In genomic region chr7:92421676-92422435, GRCh38 we compare ENCODE assay signal across 13 cellular contexts. TPM values are rescaled to one million over a fixed set of nuclear protein-coding genes. Genes with fewer than 3 reads are reported as not detected.
A peak's percentile ranks its signal among the peaks of the same experiment; 100 is the strongest.
DNase-seq lines count a peak whose midpoint lies in the region; ATAC-seq and TF ChIP-seq lines count a peak whose summit lies in the region.
"Had no signal": no experiment of that assay in that cellular context is flagged by ENCODE, and none has a peak within 500 bp of the region (broad histone marks: within the 10 kb centered on the region; RNA-seq: fewer than 3 reads in every experiment).

No MANE protein-coding gene starts in this region.

- no peaks in the 10 kb centered on the region for H3K27me3 Mint-ChIP-seq in type B pancreatic cell

- TF ChIP-seq POLR2A in heart left ventricle (IDR thresholded peaks at IDR 0.05) (no peak), esophagus muscularis mucosa (IDR thresholded peaks at IDR 0.05; ENCODE audit: low read depth) (no peak)

- H3K9me3 ChIP-seq in cardiac muscle cell (ENCODE audit: low read depth) (no peaks in the 10 kb centered on the region), heart left ventricle (no peaks in the 10 kb centered on the region), adipocyte (ENCODE audit: control insufficient read depth, low read length) (no peaks in the 10 kb centered on the region), esophagus muscularis mucosa (no peaks in the 10 kb centered on the region)

- no peaks in the 10 kb centered on the region for H3K9me3 Mint-ChIP-seq in type B pancreatic cell
- H3K9me3 Mint-ChIP-seq: endodermal cell, HFFc6 had no signal

- peak; percentile 13 to 73 for DNase-seq in cardiac muscle cell (ENCODE audit: low read depth in 1 of 2, low spot score in 1 of 2)
- no peak for DNase-seq in heart left ventricle
- peak; percentile 77 for DNase-seq in NCI-H345 treated with DMSO at 0.1 percent for 48 hours (lab: John Stamatoyannopoulos, UW; ENCODE audit: unreplicated experiment)
- peak; percentile 14 for DNase-seq in adipocyte (ENCODE audit: low read depth)
- no peak for DNase-seq in type B pancreatic cell (ENCODE audit: extremely low spot score, unreplicated experiment)
- DNase-seq in stimulated activated CD4-positive, alpha-beta T cell treated with anti-CD3 and anti-CD28 coated beads, Interleukin-15, amount 100 ng/mL, for 24 hours, result no peak
- DNase-seq in NK-92 (lab: John Stamatoyannopoulos, UW; ENCODE audit: unreplicated experiment), result no peak
- DNase-seq in esophagus muscularis mucosa (ENCODE audit: extremely low spot score), result no peak
- DNase-seq: endodermal cell, HFFc6 had no signal

- no peak for TF ChIP-seq CTCF in cardiac muscle cell (IDR thresholded peaks at IDR 0.05; ENCODE audit: low read depth, low read length)
- no peak for TF ChIP-seq CTCF in heart left ventricle (IDR thresholded peaks at IDR 0.05)
- TF ChIP-seq CTCF in type B pancreatic cell (conservative IDR thresholded peaks at IDR 0.05), result no peak
- no peak for TF ChIP-seq CTCF in esophagus muscularis mucosa (IDR thresholded peaks at IDR 0.05)

- whole genome bisulfite sequencing in heart left ventricle, 4 donors, result 60 to 65% (median 62%) methylated on average over 5 of the region's 5 CpGs
- 67% methylated on average over 5 of the region's 5 CpGs for WGBS in esophagus muscularis mucosa

- no peaks in the 10 kb centered on the region for H3K36me3 ChIP-seq in cardiac muscle cell
- H3K36me3 ChIP-seq in heart left ventricle, result no peaks in the 10 kb centered on the region
- H3K36me3 ChIP-seq in adipocyte (ENCODE audit: control insufficient read depth, insufficient read depth, low read length, severe bottlenecking), result no peaks in the 10 kb centered on the region
- H3K36me3 ChIP-seq in esophagus muscularis mucosa, result no peaks in the 10 kb centered on the region

- no peak overlapping the region for H3K9ac ChIP-seq in adipocyte (ENCODE audit: low read length)

- H3K4me1 Mint-ChIP-seq in type B pancreatic cell (ENCODE audit: unreplicated experiment), result peaks cover 23% of the 10 kb centered on the region

- no peaks in the 10 kb centered on the region for H3K36me3 Mint-ChIP-seq in type B pancreatic cell

- no peak for TF ChIP-seq EP300 in esophagus muscularis mucosa (IDR thresholded peaks at IDR 0.05)

- intact Hi-C loops in heart left ventricle (cut with DNase I), result loop anchor here in 2 of 10 donors (10.0 kb wide), 1 partner anchor 633 kb away; no protein-coding TSS in a partner anchor
- intact Hi-C loops in esophagus muscularis mucosa (cut with DNase I), result no loop called here

- no peaks in the 10 kb centered on the region for H3K27me3 ChIP-seq in cardiac muscle cell
- H3K27me3 ChIP-seq in heart left ventricle, result peaks cover 0 to 13% (median 9%) of the 10 kb centered on the region in 9 donors
- H3K27me3 ChIP-seq in adipocyte (replicated peaks; ENCODE audit: control insufficient read depth, insufficient read depth, low read length), result peaks cover 9% of the 10 kb centered on the region
- peaks cover 0 to 13% (median 3%) of the 10 kb centered on the region in 4 donors for H3K27me3 ChIP-seq in esophagus muscularis mucosa

- H3K4me1 ChIP-seq in cardiac muscle cell (ENCODE audit: low read depth) (peaks cover 5% of the 10 kb centered on the region), heart left ventricle (peaks cover 0 to 10% (median 0%) of the 10 kb centered on the region in 12 donors), adipocyte (ENCODE audit: control insufficient read depth, insufficient read depth, low read length) (peaks cover 6% of the 10 kb centered on the region), esophagus muscularis mucosa (peaks cover 0 to 9% (median 3%) of the 10 kb centered on the region in 4 donors)

- H3K4me3 ChIP-seq in cardiac muscle cell, result no peak overlapping the region
- H3K4me3 ChIP-seq in heart left ventricle, result no peak overlapping the region
- H3K4me3 ChIP-seq in adipocyte (ENCODE audit: low read length), result no peak overlapping the region
- H3K4me3 ChIP-seq in esophagus muscularis mucosa, result no peak overlapping the region

- H3K4me3 Mint-ChIP-seq in type B pancreatic cell, result no peak overlapping the region
- H3K4me3 Mint-ChIP-seq: endodermal cell, HFFc6 had no signal

- ATAC-seq in heart left ventricle, result no peak

- H3K27ac ChIP-seq in cardiac muscle cell (no peak overlapping the region), heart left ventricle (no peak overlapping the region), esophagus muscularis mucosa (replicated peaks in 1 of 4) (no peak overlapping the region)

- H3K27ac Mint-ChIP-seq in type B pancreatic cell, result peak overlapping the region; percentile 68
- H3K27ac Mint-ChIP-seq: endodermal cell, HFFc6 had no signal

RNA-seq across cellular contexts. Expression of gene GATAD1, which starts 25.4 kb away (rescaled TPM):
- total RNA-seq in cardiac muscle cell, result 29.3 and 50.8 TPM in 2 replicates
- 43.0 and 53.0 TPM in 2 replicates for polyA plus RNA-seq in cardiac muscle cell
- total RNA-seq in heart left ventricle, result 10 to 100 TPM in 8 of 9 donors, 1 to 10 TPM in 1; 8.5 to 20.5 (median 11.8) TPM
- 10 to 100 TPM; 13.8 to 16.5 TPM for polyA plus RNA-seq in heart left ventricle
- 27.8 and 38.9 TPM in 2 replicates for total RNA-seq in type B pancreatic cell (ENCODE audit: low replicate concordance)
- total RNA-seq in esophagus muscularis mucosa, result 10 to 100 TPM; 28.2 to 38.6 (median 35.7) TPM

RNA-seq across cellular contexts. Expression of gene ERVW-1, which starts 55.9 kb away (rescaled TPM):
- total RNA-seq in cardiac muscle cell (not detected in 2 replicates), heart left ventricle (under 1 TPM in 2 of 9 donors, not detected in 7; 0.15 to 0.27 TPM), type B pancreatic cell (ENCODE audit: low replicate concordance) (0.12 and 1.2 TPM in 2 replicates), esophagus muscularis mucosa (not detected)
- polyA plus RNA-seq in cardiac muscle cell (1.2 TPM in 1 of 2 replicates, not detected in the other), heart left ventricle (not detected)
- total RNA-seq: activated CD8-positive, alpha-beta memory T cell treated with anti-CD3 and anti-CD28 coated beads for 36 hours; HFFc6; mucosa of gallbladder had no signal
- polyA plus RNA-seq: AG04450 had no signal

Comparison
In these comparisons a context has a peak if more than half of its experiments do, and no peak if none do; other contexts are left out.
1. DNase-seq: peak in cardiac muscle cell (2 of 2), NCI-H345 treated with DMSO at 0.1 percent for 48 hours (single experiment) and adipocyte (single experiment); none in heart left ventricle (0 of 5), type B pancreatic cell (single experiment), stimulated activated CD4-positive, alpha-beta T cell treated with anti-CD3 and anti-CD28 coated beads, Interleukin-15, amount 100 ng/mL, for 24 hours (single experiment), NK-92 (single experiment) and esophagus muscularis mucosa (single experiment).